Comparison of ENCODE assay signal across 1 cellular context in the genomic region with DNA sequence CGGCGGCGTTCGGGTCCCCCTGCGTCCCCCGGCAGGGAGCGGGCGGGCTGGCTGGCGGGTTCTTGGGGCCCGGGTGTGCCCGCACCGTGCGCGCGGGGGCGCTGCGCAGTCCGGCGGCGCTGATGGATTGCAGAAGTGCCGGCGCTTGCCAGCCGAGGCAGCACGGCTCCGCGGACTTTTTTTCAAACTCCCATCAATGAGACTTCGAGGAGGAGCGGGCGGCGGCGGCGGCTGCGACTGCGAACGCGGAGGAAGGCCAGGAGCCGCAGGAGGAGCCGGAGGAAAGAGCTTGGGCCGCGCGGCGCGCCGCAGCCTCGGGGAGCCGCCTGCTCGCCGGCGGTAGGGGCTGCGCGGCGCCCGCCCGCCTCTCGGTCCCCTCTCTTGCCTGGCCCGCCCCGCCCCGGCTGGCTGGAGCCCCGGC.
TF ChIP-seq lines count a peak whose summit lies in the region.

GLI2 (plus strand) TSS at position 119 of the 421 bp plus-strand sequence. CDS start 61,453 bp downstream, outside the sequence.

TF ChIP-seq in GM12878, 131 proteins besides CTCF, POLR2A, EP300 and RAD21 (continued from another document):
- TF ChIP-seq ZNF592 (IDR thresholded peaks at IDR 0.05) (no peak), SUPT20H (IDR thresholded peaks at IDR 0.05; ENCODE audit: borderline replicate concordance, control insufficient read depth, low read depth, low read length) (no peak), ZNF687 (IDR thresholded peaks at IDR 0.05) (no peak)
TF ChIP-seq in GM12878: peak in this region for 1.
